Comparison of ENCODE assay signal across 1 cellular context in the genomic region with DNA sequence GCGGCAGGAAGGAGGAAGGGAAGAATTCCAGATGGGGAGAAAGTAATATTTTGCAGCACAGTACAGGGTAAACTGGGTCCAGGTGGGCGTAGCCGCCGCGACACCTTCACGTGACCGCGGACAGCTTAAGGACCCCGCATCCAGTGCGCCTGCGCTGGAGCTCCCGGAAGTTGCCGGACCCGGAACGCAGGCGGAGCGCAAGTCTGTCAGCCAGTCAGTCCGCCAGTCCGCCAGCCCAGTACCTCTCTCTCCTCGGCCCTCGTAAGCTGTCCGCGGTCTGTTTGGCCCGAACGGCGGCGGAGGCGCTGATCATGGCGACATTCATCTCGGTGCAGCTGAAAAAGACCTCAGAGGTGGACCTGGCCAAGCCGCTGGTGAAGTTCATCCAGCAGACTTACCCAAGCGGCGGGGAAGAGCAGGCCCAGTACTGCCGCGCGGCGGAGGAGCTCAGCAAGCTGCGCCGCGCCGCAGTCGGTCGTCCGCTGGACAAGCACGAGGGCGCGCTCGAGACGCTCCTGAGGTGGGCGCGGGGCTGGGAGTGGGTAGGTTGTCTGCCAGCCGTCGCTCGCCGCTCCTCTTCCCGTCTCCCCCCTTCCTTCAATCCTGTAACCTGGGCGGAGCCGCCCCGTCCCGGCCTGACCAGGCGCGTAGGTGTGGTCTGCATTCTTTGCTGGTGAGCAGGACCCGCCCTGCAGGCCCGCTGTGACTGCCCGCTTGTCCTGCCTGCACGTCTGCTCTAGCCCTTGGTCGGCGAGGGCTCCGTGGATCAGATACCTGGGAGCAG.
TF ChIP-seq lines count a peak whose summit lies in the region.

A gene with protein sequence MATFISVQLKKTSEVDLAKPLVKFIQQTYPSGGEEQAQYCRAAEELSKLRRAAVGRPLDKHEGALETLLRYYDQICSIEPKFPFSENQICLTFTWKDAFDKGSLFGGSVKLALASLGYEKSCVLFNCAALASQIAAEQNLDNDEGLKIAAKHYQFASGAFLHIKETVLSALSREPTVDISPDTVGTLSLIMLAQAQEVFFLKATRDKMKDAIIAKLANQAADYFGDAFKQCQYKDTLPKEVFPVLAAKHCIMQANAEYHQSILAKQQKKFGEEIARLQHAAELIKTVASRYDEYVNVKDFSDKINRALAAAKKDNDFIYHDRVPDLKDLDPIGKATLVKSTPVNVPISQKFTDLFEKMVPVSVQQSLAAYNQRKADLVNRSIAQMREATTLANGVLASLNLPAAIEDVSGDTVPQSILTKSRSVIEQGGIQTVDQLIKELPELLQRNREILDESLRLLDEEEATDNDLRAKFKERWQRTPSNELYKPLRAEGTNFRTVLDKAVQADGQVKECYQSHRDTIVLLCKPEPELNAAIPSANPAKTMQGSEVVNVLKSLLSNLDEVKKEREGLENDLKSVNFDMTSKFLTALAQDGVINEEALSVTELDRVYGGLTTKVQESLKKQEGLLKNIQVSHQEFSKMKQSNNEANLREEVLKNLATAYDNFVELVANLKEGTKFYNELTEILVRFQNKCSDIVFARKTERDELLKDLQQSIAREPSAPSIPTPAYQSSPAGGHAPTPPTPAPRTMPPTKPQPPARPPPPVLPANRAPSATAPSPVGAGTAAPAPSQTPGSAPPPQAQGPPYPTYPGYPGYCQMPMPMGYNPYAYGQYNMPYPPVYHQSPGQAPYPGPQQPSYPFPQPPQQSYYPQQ (plus strand): TSS at position 213 of the 784 bp plus-strand sequence. CDS start 99 bp downstream, at position 312.

TF ChIP-seq in K562, 482 proteins besides CTCF, POLR2A, EP300 and RAD21 (continued from another document and continues in another):
- TF ChIP-seq ZNF280B (CRISPR knock-in tag; IDR thresholded peaks at IDR 0.05) (no peak), CBX1 (IDR thresholded peaks at IDR 0.05; ENCODE audit: low read depth) (peak; percentile 98), FOSL1 (tag; conservative IDR thresholded peaks at IDR 0.05) (peak; percentile 66; the same call in 1 of the 2 replicates), IRF9 (tag; IDR thresholded peaks at IDR 0.05) (0 out of 2 replicates have a peak, but pooled peaks have one; percentile 8), TEAD4 (IDR thresholded peaks at IDR 0.05; ENCODE audit: low read length) (peak; percentile 76), TEAD4 (CRISPR knock-in tag; IDR thresholded peaks at IDR 0.05; ENCODE audit: borderline replicate concordance) (0 out of 2 replicates have a peak, but pooled peaks have one; percentile 77), ZNF740 (CRISPR knock-in tag; IDR thresholded peaks at IDR 0.05) (peak; percentile 51; the same call in 1 of the 2 replicates), ZNF740 (tag; IDR thresholded peaks at IDR 0.05) (no peak), FOXM1 (IDR thresholded peaks at IDR 0.05; ENCODE audit: low read depth) (no peak; the same call in 1 of the 2 replicates), FOXM1 (CRISPR knock-in tag; IDR thresholded peaks at IDR 0.05; ENCODE audit: low read depth) (peak; percentile 83; the same call in 1 of the 2 replicates), NFATC3 (IDR thresholded peaks at IDR 0.05) (no peak), ZNF143 (CRISPR knock-in tag; IDR thresholded peaks at IDR 0.05) (no peak), ZNF778 (CRISPR knock-in tag; IDR thresholded peaks at IDR 0.05) (no peak), ETV1 (tag; conservative IDR thresholded peaks at IDR 0.05; ENCODE audit: low read depth) (peak; percentile 64; the same call in 1 of the 2 replicates), ZNF592 (IDR thresholded peaks at IDR 0.05) (no peak; the same call in 1 of the 2 replicates), TARDBP (IDR thresholded peaks at IDR 0.05) (no peak), SMAD4 (CRISPR knock-in tag; conservative IDR thresholded peaks at IDR 0.05) (peak; percentile 93), STAG1 (CRISPR knock-in tag; IDR thresholded peaks at IDR 0.05; ENCODE audit: borderline replicate concordance) (no peak), TBL1XR1 (IDR thresholded peaks at IDR 0.05; ENCODE audit: low read length in 2 of 2) (no peak; a peak in 1 of 4 replicates), XRCC3 (IDR thresholded peaks at IDR 0.05) (no peak), ARID1B (IDR thresholded peaks at IDR 0.05) (peak; percentile 57; the same call in 1 of the 2 replicates), POU5F1 (IDR thresholded peaks at IDR 0.05; ENCODE audit: borderline replicate concordance, low read depth, low read length, partially characterized antibody) (peak; percentile 67), FOXK1 (CRISPR knock-in tag; IDR thresholded peaks at IDR 0.05; ENCODE audit: borderline replicate concordance) (peak; percentile 93), POLR2B (IDR thresholded peaks at IDR 0.05; ENCODE audit: low read depth, partially characterized antibody) (peak; percentile 98), ZNF512 (tag; IDR thresholded peaks at IDR 0.05) (no peak), BDP1 (IDR thresholded peaks at IDR 0.05; ENCODE audit: insufficient read depth, insufficient read length) (no peak), SMARCA5 (IDR thresholded peaks at IDR 0.05) (no peak), SNIP1 (IDR thresholded peaks at IDR 0.05; ENCODE audit: low read depth) (no peak), ZNF217 (CRISPR knock-in tag; IDR thresholded peaks at IDR 0.05) (0 out of 2 replicates have a peak, but pooled peaks have one; percentile 85), ZNF3 (CRISPR knock-in tag; IDR thresholded peaks at IDR 0.05) (no peak), TFAM (CRISPR knock-in tag; conservative IDR thresholded peaks at IDR 0.05) (no peak), C11orf30 (IDR thresholded peaks at IDR 0.05; ENCODE audit: low read depth) (peak; percentile 95), ZNF408 (CRISPR knock-in tag; IDR thresholded peaks at IDR 0.05; ENCODE audit: low read depth) (no peak), ZNF146 (CRISPR knock-in tag; IDR thresholded peaks at IDR 0.05; ENCODE audit: unreplicated experiment) (no peak), SIN3A (IDR thresholded peaks at IDR 0.05; ENCODE audit: borderline replicate concordance in 2 of 2, control insufficient read depth in 1 of 2, low read depth in 2 of 2, low read length in 2 of 2) (peak; percentile 59 to 88; a peak in 2 of 4 replicates), ZBTB17 (CRISPR knock-in tag; IDR thresholded peaks at IDR 0.05) (peak; percentile 48; the same call in 1 of the 2 replicates), MEF2A (IDR thresholded peaks at IDR 0.05; ENCODE audit: control insufficient read depth, low read depth, low read length) (peak; percentile 50; the same call in 1 of the 2 replicates), MCM3 (IDR thresholded peaks at IDR 0.05) (no peak), DLX4 (CRISPR knock-in tag; IDR thresholded peaks at IDR 0.05) (no peak), ZNF324 (CRISPR knock-in tag; IDR thresholded peaks at IDR 0.05) (no peak), BRD4 (IDR thresholded peaks at IDR 0.05) (peak; percentile 51; the same call in 1 of the 2 replicates), ZNF274 (IDR thresholded peaks at IDR 0.05; ENCODE audit: borderline replicate concordance, low read depth, low read length) (no peak), NBN (IDR thresholded peaks at IDR 0.05; ENCODE audit: low read depth) (peak; percentile 94), E2F3 (CRISPR knock-in tag; IDR thresholded peaks at IDR 0.05) (no peak)
- TF ChIP-seq, protein P1, sequence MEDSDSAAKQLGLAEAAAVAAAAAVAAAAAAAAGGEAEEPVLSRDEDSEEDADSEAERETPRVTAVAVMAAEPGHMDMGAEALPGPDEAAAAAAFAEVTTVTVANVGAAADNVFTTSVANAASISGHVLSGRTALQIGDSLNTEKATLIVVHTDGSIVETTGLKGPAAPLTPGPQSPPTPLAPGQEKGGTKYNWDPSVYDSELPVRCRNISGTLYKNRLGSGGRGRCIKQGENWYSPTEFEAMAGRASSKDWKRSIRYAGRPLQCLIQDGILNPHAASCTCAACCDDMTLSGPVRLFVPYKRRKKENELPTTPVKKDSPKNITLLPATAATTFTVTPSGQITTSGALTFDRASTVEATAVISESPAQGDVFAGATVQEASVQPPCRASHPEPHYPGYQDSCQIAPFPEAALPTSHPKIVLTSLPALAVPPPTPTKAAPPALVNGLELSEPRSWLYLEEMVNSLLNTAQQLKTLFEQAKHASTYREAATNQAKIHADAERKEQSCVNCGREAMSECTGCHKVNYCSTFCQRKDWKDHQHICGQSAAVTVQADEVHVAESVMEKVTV (CRISPR knock-in tag; IDR thresholded peaks at IDR 0.05), result 0 out of 2 replicates have a peak, but pooled peaks have one; percentile 4
- TF ChIP-seq, protein P2, sequence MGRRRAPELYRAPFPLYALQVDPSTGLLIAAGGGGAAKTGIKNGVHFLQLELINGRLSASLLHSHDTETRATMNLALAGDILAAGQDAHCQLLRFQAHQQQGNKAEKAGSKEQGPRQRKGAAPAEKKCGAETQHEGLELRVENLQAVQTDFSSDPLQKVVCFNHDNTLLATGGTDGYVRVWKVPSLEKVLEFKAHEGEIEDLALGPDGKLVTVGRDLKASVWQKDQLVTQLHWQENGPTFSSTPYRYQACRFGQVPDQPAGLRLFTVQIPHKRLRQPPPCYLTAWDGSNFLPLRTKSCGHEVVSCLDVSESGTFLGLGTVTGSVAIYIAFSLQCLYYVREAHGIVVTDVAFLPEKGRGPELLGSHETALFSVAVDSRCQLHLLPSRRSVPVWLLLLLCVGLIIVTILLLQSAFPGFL (CRISPR knock-in tag; IDR thresholded peaks at IDR 0.05), result 0 out of 2 replicates have a peak, but pooled peaks have one; percentile 34
- TF ChIP-seq, protein P3, sequence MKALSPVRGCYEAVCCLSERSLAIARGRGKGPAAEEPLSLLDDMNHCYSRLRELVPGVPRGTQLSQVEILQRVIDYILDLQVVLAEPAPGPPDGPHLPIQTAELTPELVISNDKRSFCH (CRISPR knock-in tag; IDR thresholded peaks at IDR 0.05), result no peak
- TF ChIP-seq, protein P3 (tag; IDR thresholded peaks at IDR 0.05), result peak; percentile 81
